Comparison of ENCODE assay signal across 8 cellular contexts in genomic region chr2:183124222-183124956, GRCh38. TPM values are rescaled to one million over a fixed set of nuclear protein-coding genes. Genes with fewer than 3 reads are reported as not detected.
A peak's percentile ranks its signal among the peaks of the same experiment; 100 is the strongest.
DNase-seq lines count a peak whose midpoint lies in the region; ATAC-seq and TF ChIP-seq lines count a peak whose summit lies in the region.

Gene NUP35 (plus strand): TSS chr2:183124443. CDS start chr2:183124458, 15 bp downstream.

- H3K27me3 ChIP-seq in kidney epithelial cell (ENCODE audit: control insufficient read depth, insufficient read depth, low read length) = no peaks in the 10 kb centered on the region

- TF ChIP-seq POLR2A in GM19193 (IDR thresholded peaks at IDR 0.05; ENCODE audit: extremely low read depth, insufficient read depth, insufficient read length) = peak; percentile 67

- H3K36me3 ChIP-seq in kidney epithelial cell (ENCODE audit: control insufficient read depth, insufficient read depth, low read length) = no peaks in the 10 kb centered on the region

- peak within 1 kb of the TSS; percentile 75 for H3K4me3 ChIP-seq in choroid plexus epithelial cell (ENCODE audit: low read depth, low read length)
- H3K4me3 ChIP-seq in kidney epithelial cell (ENCODE audit: low read depth, low read length) = peak within 1 kb of the TSS; percentile 79

- peak; percentile 90 for DNase-seq in AG20443 (ENCODE audit: low spot score)
- peak; percentile 99 for DNase-seq in NCI-H510A treated with DMSO at 0.1 percent for 48 hours (lab: John Stamatoyannopoulos, UW)
- peak; percentile 70 to 76 for DNase-seq in activated CD4-positive, alpha-beta T cell treated with anti-CD3 and anti-CD28 coated beads for 24 hours (ENCODE audit: low read depth in 2 of 2)
- DNase-seq in choroid plexus epithelial cell (ENCODE audit: low read depth) = peak; percentile 93
- peak; percentile 62 for DNase-seq in kidney epithelial cell (ENCODE audit: low read depth)
- peak; percentile 74 to 75 for DNase-seq in stimulated activated CD4-positive, alpha-beta T cell treated with anti-CD3 and anti-CD28 coated beads, Interleukin-15, amount 100 ng/mL, for 48 hours (ENCODE audit: low read depth in 2 of 2)

- TF ChIP-seq CTCF in choroid plexus epithelial cell (conservative IDR thresholded peaks at IDR 0.05; ENCODE audit: low read depth, low read length) (no peak), kidney epithelial cell (IDR thresholded peaks at IDR 0.05; ENCODE audit: insufficient read depth, low read length, poor library complexity, severe bottlenecking) (no peak)

- peak; percentile 95 for ATAC-seq in HG03439 (IDR thresholded peaks at IDR 0.05; ENCODE audit: unreplicated experiment)

RNA-seq across cellular contexts. Expression of gene NUP35, which starts in this region (rescaled TPM):
- 11.2 and 16.6 TPM in 2 replicates for total RNA-seq in kidney epithelial cell

Comparison
In these comparisons a context has a peak if more than half of its experiments do, and no peak if none do; other contexts are left out.
1. Peak in every context shown above with its lines: DNase-seq, ATAC-seq and H3K4me3 ChIP-seq.